In the genomic region with DNA sequence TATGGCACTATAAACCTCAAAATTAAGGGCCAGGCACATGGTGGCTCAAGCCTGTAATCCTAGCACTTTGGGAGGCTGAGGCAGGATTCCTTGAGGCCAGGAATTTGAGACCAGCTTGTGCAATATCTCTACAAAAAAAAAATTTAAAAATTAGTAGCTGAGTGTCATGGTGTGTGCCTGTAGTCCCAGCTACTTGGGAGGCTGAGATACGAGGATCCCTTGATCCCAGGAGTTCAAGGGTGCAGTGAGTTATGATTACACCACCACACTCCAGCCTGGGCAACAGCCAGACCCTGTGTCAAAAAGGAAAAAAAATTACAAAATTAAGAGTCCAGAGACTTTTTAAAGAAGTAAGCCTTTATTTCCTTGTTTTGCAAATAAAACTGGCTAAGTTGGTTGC, we compare ENCODE assay signal across 14 cellular contexts. TPM values are rescaled to one million over a fixed set of nuclear protein-coding genes. Genes with fewer than 3 reads are reported as not detected.
DNase-seq lines count a peak whose midpoint lies in the region; ATAC-seq, FAIRE-seq and TF ChIP-seq lines count a peak whose summit lies in the region.
"Had no signal": no experiment of that assay in that cellular context is flagged by ENCODE, and none has a peak within 500 bp of the region (broad histone marks: within the 10 kb centered on the region; RNA-seq: fewer than 3 reads in every experiment).

No MANE protein-coding gene starts in this region.

- H3K4me2 ChIP-seq in keratinocyte (ENCODE audit: control insufficient read depth, extremely low read depth, insufficient read depth, low read depth, low read length): peak overlapping the region; percentile 42

- no peak overlapping the region for H2AFZ ChIP-seq in keratinocyte (ENCODE audit: control insufficient read depth, low read length)

- H3K9me1 ChIP-seq in keratinocyte (ENCODE audit: control insufficient read depth, extremely low read depth, insufficient read depth, low read length): no peaks in the 10 kb centered on the region

- peak overlapping the region; percentile 12; the same call in 1 of the 2 replicates for H3K27ac ChIP-seq in C4-2B
- H3K27ac ChIP-seq in HEK293 (ENCODE audit: extremely low read depth, low read depth, low read length): no peak overlapping the region
- no peak overlapping the region for H3K27ac ChIP-seq in keratinocyte (ENCODE audit: control insufficient read depth, insufficient read depth, low read length)
- no peak overlapping the region for H3K27ac ChIP-seq in endodermal cell (ENCODE audit: low read depth, low read length)
- H3K27ac ChIP-seq in esophagus squamous epithelium: peak overlapping the region in 2 of 4 donors; percentile 84 to 89

- H3K4me3 ChIP-seq in HEK293 (ENCODE audit: low read depth, low read length) (no peak overlapping the region), keratinocyte (ENCODE audit: control insufficient read depth in 2 of 3, extremely low read depth in 1 of 3, insufficient read depth in 2 of 3, low read depth in 1 of 3, low read length in 3 of 3) (no peak overlapping the region), endodermal cell (ENCODE audit: low read length) (no peak overlapping the region), esophagus squamous epithelium (no peak overlapping the region)
- H3K4me3 ChIP-seq: tibial nerve had no signal

- no peak overlapping the region for H3K9ac ChIP-seq in keratinocyte (ENCODE audit: control insufficient read depth, extremely low read depth, insufficient read depth, low read length)
- H3K9ac ChIP-seq in endodermal cell (ENCODE audit: extremely low read depth, low read length, poor library complexity, severe bottlenecking): no peak overlapping the region

- H4K20me1 ChIP-seq in keratinocyte (ENCODE audit: control insufficient read depth, extremely low read depth, insufficient read depth, low read length): peaks cover 25% of the 10 kb centered on the region

- TF ChIP-seq CTCF in C4-2B (conservative IDR thresholded peaks at IDR 0.05): no peak
- no peak for TF ChIP-seq CTCF in HEK293 (tag by site-specific recombination; IDR thresholded peaks at IDR 0.05)
- TF ChIP-seq CTCF in activated CD8-positive, alpha-beta T cell treated with anti-CD3 and anti-CD28 coated beads for 36 hours (IDR thresholded peaks at IDR 0.05): no peak
- no peak for TF ChIP-seq CTCF in keratinocyte (optimal IDR thresholded peaks at IDR 0.05 in 1 of 3, IDR thresholded peaks at IDR 0.05 in 1 of 3, conservative IDR thresholded peaks at IDR 0.05 in 1 of 3; ENCODE audit: extremely low read depth in 1 of 3, insufficient read depth in 2 of 3, low read length in 3 of 3)
- no peak for TF ChIP-seq CTCF in endodermal cell (conservative IDR thresholded peaks at IDR 0.05)
- TF ChIP-seq CTCF in esophagus squamous epithelium (IDR thresholded peaks at IDR 0.05): no peak

- H3K36me3 Mint-ChIP-seq in activated CD8-positive, alpha-beta T cell treated with anti-CD3 and anti-CD28 coated beads for 36 hours (ENCODE audit: low read depth): peaks cover 68% of the 10 kb centered on the region
- H3K36me3 Mint-ChIP-seq in endodermal cell (ENCODE audit: low read depth): peaks cover 55% of the 10 kb centered on the region

- H3K27me3 ChIP-seq in keratinocyte (ENCODE audit: control insufficient read depth, extremely low read depth, insufficient read depth, low read length) (no peaks in the 10 kb centered on the region), endodermal cell (ENCODE audit: control insufficient read depth, insufficient read depth, low read length, poor library complexity, severe bottlenecking) (no peaks in the 10 kb centered on the region), esophagus squamous epithelium (no peaks in the 10 kb centered on the region)
- H3K27me3 ChIP-seq: tibial nerve had no signal

- DNase-seq in activated CD8-positive, alpha-beta T cell treated with anti-CD3 and anti-CD28 coated beads for 36 hours: no peak
- DNase-seq in keratinocyte (ENCODE audit: low read depth, low spot score): no peak
- DNase-seq in activated effector memory CD4-positive, alpha-beta T cell treated with anti-CD3 and anti-CD28 coated beads, Interleukin-2, amount 50 U/mL, for 16 hours: no peak
- DNase-seq in inferior parietal cortex (ENCODE audit: extremely low spot score): no peak
- no peak for DNase-seq in endodermal cell
- DNase-seq in esophagus squamous epithelium (lab: John Stamatoyannopoulos, UW): no peak
- DNase-seq: amniotic stem cell; effector memory CD8-positive, alpha-beta T cell; NCI-H2081 treated with DMSO at 0.1 percent for 48 hours had no signal

- peaks cover 48% of the 10 kb centered on the region for H3K4me1 Mint-ChIP-seq in activated CD8-positive, alpha-beta T cell treated with anti-CD3 and anti-CD28 coated beads for 36 hours (ENCODE audit: low read depth)
- H3K4me1 Mint-ChIP-seq in endodermal cell: peaks cover 22% of the 10 kb centered on the region

- H3K9me3 ChIP-seq in HEK293 (ENCODE audit: control insufficient read depth, insufficient read depth, low read depth, low read length): no peaks in the 10 kb centered on the region
- H3K9me3 ChIP-seq in keratinocyte (ENCODE audit: control insufficient read depth, low read depth, low read length): no peaks in the 10 kb centered on the region
- H3K9me3 ChIP-seq in endodermal cell (ENCODE audit: control insufficient read depth, low read length): no peaks in the 10 kb centered on the region
- H3K9me3 ChIP-seq in esophagus squamous epithelium: no peaks in the 10 kb centered on the region
- H3K9me3 ChIP-seq: tibial nerve had no signal

- TF ChIP-seq POLR2A in esophagus squamous epithelium (IDR thresholded peaks at IDR 0.05): no peak

- H3K36me3 ChIP-seq in HEK293 (ENCODE audit: control insufficient read depth in 2 of 2, insufficient read depth in 1 of 2, low read length in 2 of 2) (peaks cover 14 to 55% of the 10 kb centered on the region in 2 experiments), keratinocyte (ENCODE audit: control insufficient read depth in 2 of 2, extremely low read depth in 1 of 2, insufficient read depth in 2 of 2, low read length in 2 of 2) (peaks cover 27 to 42% of the 10 kb centered on the region in 2 experiments), endodermal cell (ENCODE audit: control insufficient read depth, insufficient read depth, low read length) (peaks cover 57% of the 10 kb centered on the region), esophagus squamous epithelium (peaks cover 14 to 48% (median 22%) of the 10 kb centered on the region in 3 donors)

- intact Hi-C loops in activated CD8-positive, alpha-beta T cell treated with anti-CD3 and anti-CD28 coated beads for 36 hours (cut with micrococcal nuclease): loop anchor here (5.0 to 10.0 kb wide), 2 partner anchors 79 to 182 kb away; partner anchors contain the start of gene RAB35
- intact Hi-C loops in esophagus squamous epithelium (cut with DNase I): no loop called here

- no peak for FAIRE-seq in keratinocyte (lab: Jason Lieb, UNC)
- FAIRE-seq: HTR-8/SVneo had no signal

- peak overlapping the region; percentile 91 for H3K27ac Mint-ChIP-seq in activated CD8-positive, alpha-beta T cell treated with anti-CD3 and anti-CD28 coated beads for 36 hours
- H3K27ac Mint-ChIP-seq in endodermal cell: no peak overlapping the region

- H3K27me3 Mint-ChIP-seq in activated CD8-positive, alpha-beta T cell treated with anti-CD3 and anti-CD28 coated beads for 36 hours: no peaks in the 10 kb centered on the region
- H3K27me3 Mint-ChIP-seq in endodermal cell (ENCODE audit: insufficient read depth): no peaks in the 10 kb centered on the region
- H3K27me3 Mint-ChIP-seq: effector memory CD8-positive, alpha-beta T cell had no signal

- CTCF ChIA-PET in HEK293 (lab: Yijun Ruan, JAX): interaction anchor here (0.5 kb wide), 1 partner anchor 79 kb away, joined by 4 read pairs; no protein-coding TSS in a partner anchor
- CTCF ChIA-PET in activated CD8-positive, alpha-beta T cell treated with anti-CD3 and anti-CD28 coated beads for 36 hours (lab: Charles Lee): interaction anchor here (1.0 to 1.4 kb wide), 2 partner anchors 32 to 70 kb away, joined by 3 to 5 read pairs; no protein-coding TSS in a partner anchor

- dilution Hi-C loops in keratinocyte (cut with MboI; ENCODE audit: extremely low pct_ligation_motif_present, low sequenced_read_pairs): no loop called here

- 86 to 94% methylated on average over 1 of the region's 1 CpG for WGBS in endodermal cell (ENCODE audit: insufficient coverage in 1 of 2, insufficient read length in 1 of 2), 2 experiments
- WGBS in esophagus squamous epithelium, 2 donors: 30 to 70% methylated on average over 1 of the region's 1 CpG

- peak overlapping the region; percentile 97 for H3K4me3 Mint-ChIP-seq in activated CD8-positive, alpha-beta T cell treated with anti-CD3 and anti-CD28 coated beads for 36 hours
- no peak overlapping the region for H3K4me3 Mint-ChIP-seq in endodermal cell

- peaks cover 69% of the 10 kb centered on the region for H3K79me2 ChIP-seq in keratinocyte (ENCODE audit: control insufficient read depth, insufficient read depth, low read length)

- POLR2A ChIA-PET in HEK293 (lab: Yijun Ruan, JAX): interaction anchor here (0.9 to 2.9 kb wide), 4 partner anchors 14 to 106 kb away, joined by 3 to 10 read pairs (median 4); partner anchors contain the start of genes RNU4-2 and SIRT4
- POLR2A ChIA-PET in activated CD8-positive, alpha-beta T cell treated with anti-CD3 and anti-CD28 coated beads for 36 hours (lab: Charles Lee): interaction anchor here (0.6 to 12.7 kb wide), 15 partner anchors 9 to 189 kb away, joined by 3 to 263 read pairs (median 4); partner anchors contain the start of genes PXN, RAB35, RNU4-1 and RNU4-2

- H3K4me1 ChIP-seq in HEK293 (ENCODE audit: control insufficient read depth, insufficient read depth, low read length) (peaks cover 4% of the 10 kb centered on the region), keratinocyte (ENCODE audit: control insufficient read depth, extremely low read depth, insufficient read depth, low read length) (peaks cover 41% of the 10 kb centered on the region), endodermal cell (ENCODE audit: control insufficient read depth, insufficient read depth, low read length) (no peaks in the 10 kb centered on the region), esophagus squamous epithelium (peaks cover 47 to 85% (median 65%) of the 10 kb centered on the region in 3 donors)

- ATAC-seq in activated CD8-positive, alpha-beta T cell treated with anti-CD3 and anti-CD28 coated beads for 36 hours: no peak
- ATAC-seq: effector memory CD8-positive, alpha-beta T cell had no signal

- H3K9me3 Mint-ChIP-seq in activated CD8-positive, alpha-beta T cell treated with anti-CD3 and anti-CD28 coated beads for 36 hours: no peaks in the 10 kb centered on the region
- H3K9me3 Mint-ChIP-seq in endodermal cell: no peaks in the 10 kb centered on the region
- H3K9me3 Mint-ChIP-seq: effector memory CD8-positive, alpha-beta T cell; WTC11 had no signal

RNA-seq across cellular contexts. Expression of gene GCN1, which starts 1.8 kb away (rescaled TPM):
- 100 to 1,000 TPM; 130 to 137 TPM for total RNA-seq in activated CD8-positive, alpha-beta T cell treated with anti-CD3 and anti-CD28 coated beads for 36 hours
- 26.1 to 56.3 TPM (median 34.1 TPM) in 3 replicates for polyA plus RNA-seq in keratinocyte
- 33.4 TPM for polyA plus RNA-seq in keratinocyte (2011; ENCODE audit: low read depth)
- 21.4 and 29.2 TPM in 2 replicates for polyA plus RNA-seq in keratinocyte (2011; cell fraction: cytosol; rRNA removed)
- 210 and 283 TPM in 2 replicates for polyA plus RNA-seq in keratinocyte (2011; cell fraction: nucleus; rRNA removed)
- 24.1 and 58.8 TPM in 2 replicates for polyA plus RNA-seq in keratinocyte (2012; ENCODE audit: low replicate concordance)
- 161 to 298 TPM (median 224 TPM) in 3 replicates for polyA minus RNA-seq in keratinocyte
- polyA minus RNA-seq in keratinocyte (2011; cell fraction: cytosol; rRNA and poly(A)+ RNA removed): 102 TPM
- 202 and 229 TPM in 2 replicates for polyA minus RNA-seq in keratinocyte (2011; cell fraction: nucleus; rRNA and poly(A)+ RNA removed)
- 100 to 1,000 TPM; 133 to 143 TPM for total RNA-seq in endodermal cell
- polyA plus RNA-seq in endodermal cell (2013, experiment 1 of 2): 51.2 TPM
- polyA plus RNA-seq in endodermal cell (2013, experiment 2 of 2): 52.7 TPM
- total RNA-seq in esophagus squamous epithelium: 100 to 1,000 TPM in 1 of 4 donors, 10 to 100 TPM in 3; 39.5 to 117 (median 63.7) TPM

RNA-seq across cellular contexts. Expression of gene RPLP0, which starts 4.5 kb away (rescaled TPM):
- 1,000 to 10,000 TPM; 4,421 to 4,585 TPM for total RNA-seq in activated CD8-positive, alpha-beta T cell treated with anti-CD3 and anti-CD28 coated beads for 36 hours
- 3,950 to 5,808 TPM (median 4,618 TPM) in 3 replicates for polyA plus RNA-seq in keratinocyte
- polyA plus RNA-seq in keratinocyte (2011; ENCODE audit: low read depth): 2,331 TPM
- polyA plus RNA-seq in keratinocyte (2011; cell fraction: cytosol; rRNA removed): 5,109 and 6,391 TPM in 2 replicates
- 1,448 and 1,525 TPM in 2 replicates for polyA plus RNA-seq in keratinocyte (2011; cell fraction: nucleus; rRNA removed)
- 2,330 and 3,652 TPM in 2 replicates for polyA plus RNA-seq in keratinocyte (2012; ENCODE audit: low replicate concordance)
- polyA minus RNA-seq in keratinocyte: 3,230 to 5,763 TPM (median 4,158 TPM) in 3 replicates
- 2,814 TPM for polyA minus RNA-seq in keratinocyte (2011; cell fraction: cytosol; rRNA and poly(A)+ RNA removed)
- 617 and 664 TPM in 2 replicates for polyA minus RNA-seq in keratinocyte (2011; cell fraction: nucleus; rRNA and poly(A)+ RNA removed)
- total RNA-seq in endodermal cell: 1,000 to 10,000 TPM; 2,153 to 2,485 TPM
- polyA plus RNA-seq in endodermal cell (2013, experiment 1 of 2): 3,202 TPM
- 2,907 TPM for polyA plus RNA-seq in endodermal cell (2013, experiment 2 of 2)
- 1,000 to 10,000 TPM; 3,136 to 5,114 (median 4,044) TPM for total RNA-seq in esophagus squamous epithelium
